ENCODE assay signal across 33 cellular contexts in the genomic region with DNA sequence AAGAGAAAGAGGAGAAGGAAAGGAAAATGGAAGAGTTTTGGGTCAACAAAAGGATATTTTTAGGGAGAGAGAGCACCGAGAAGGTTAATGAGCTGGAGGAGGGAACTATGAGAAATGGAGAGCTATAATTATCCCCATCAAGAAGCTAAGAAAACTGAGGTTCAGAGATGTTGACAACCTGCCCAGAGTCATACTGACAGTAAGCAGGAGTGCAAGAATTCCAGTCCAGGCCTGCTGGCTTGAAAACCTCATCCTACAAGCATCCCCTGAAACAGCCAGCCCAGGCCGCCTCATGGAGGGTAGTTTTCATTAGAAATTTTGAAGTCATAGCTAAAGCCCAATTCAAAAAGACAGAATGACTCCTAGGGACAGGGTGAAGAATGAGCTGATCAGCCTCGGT.
"Had no signal": no experiment of that assay in that cellular context is flagged by ENCODE, and none has a peak within 500 bp of the region (broad histone marks: within the 10 kb centered on the region; RNA-seq: fewer than 3 reads in every experiment).

No MANE protein-coding gene starts in this region.

- H3K9me3 Mint-ChIP-seq: naive B cell; naive thymus-derived CD8-positive, alpha-beta T cell; natural killer cell treated with Interleukin-12 subunit alpha and Interleukin-12 subunit beta and Interleukin-15 and Interleukin-18, amount 100 ng/mL, for 72 hours; nephron progenitor cell; neural crest cell; stimulated activated effector memory CD8-positive, alpha-beta T cell treated with anti-CD3 and anti-CD28 coated beads, Interleukin-12 subunit alpha, Interleukin-12 subunit beta, amount 100 ng/mL, for 72 hours; stimulated activated naive CD8-positive, alpha-beta T cell treated with anti-CD3 and anti-CD28 coated beads, Interleukin-15, Interleukin-2, amounts not matched to agents 100 ng/mL and 50 ng/mL, for 24 hours; type B pancreatic cell had no signal

- H3K4me3 ChIP-seq: ovary, psoas muscle, right lobe of liver, sigmoid colon, stomach, suprapubic skin, testis, tibial artery, transverse colon, upper lobe of right lung, vagina had no signal

- H3K36me3 ChIP-seq: neutrophil, ovary, right lobe of liver, sigmoid colon, stomach, suprapubic skin, tibial artery, transverse colon, upper lobe of right lung, vagina had no signal

- H3K27ac ChIP-seq: neutrophil, ovary, parathyroid adenoma, psoas muscle, right lobe of liver, suprapubic skin, testis, tibial artery, upper lobe of right lung, vagina had no signal

- H3K4me3 Mint-ChIP-seq: naive B cell; naive thymus-derived CD8-positive, alpha-beta T cell; natural killer cell treated with Interleukin-12 subunit alpha and Interleukin-12 subunit beta and Interleukin-15 and Interleukin-18, amount 100 ng/mL, for 72 hours; nephron progenitor cell; neural crest cell; stimulated activated effector memory CD8-positive, alpha-beta T cell treated with anti-CD3 and anti-CD28 coated beads, Interleukin-12 subunit alpha, Interleukin-12 subunit beta, amount 100 ng/mL, for 72 hours; stimulated activated naive B cell treated with anti-CD40 and anti-IgM and Interleukin-4, amounts not matched to agents 10 μg/mL and 1 μg/mL and 100 μg/mL, for 72 hours; stimulated activated naive CD8-positive, alpha-beta T cell treated with anti-CD3 and anti-CD28 coated beads, Interleukin-15, Interleukin-2, amounts not matched to agents 100 ng/mL and 50 ng/mL, for 24 hours; type B pancreatic cell had no signal

- H3K9ac ChIP-seq: parathyroid adenoma had no signal

- H3K9me3 ChIP-seq: neutrophil, ovary, psoas muscle, right lobe of liver, sigmoid colon, stomach, suprapubic skin, testis, tibial artery, transverse colon, upper lobe of right lung, vagina had no signal

- H3K27ac Mint-ChIP-seq: naive B cell; naive thymus-derived CD8-positive, alpha-beta T cell; natural killer cell treated with Interleukin-12 subunit alpha and Interleukin-12 subunit beta and Interleukin-15 and Interleukin-18, amount 100 ng/mL, for 72 hours; nephron progenitor cell; progenitor cell of endocrine pancreas; stimulated activated effector memory CD8-positive, alpha-beta T cell treated with anti-CD3 and anti-CD28 coated beads, Interleukin-12 subunit alpha, Interleukin-12 subunit beta, amount 100 ng/mL, for 72 hours; stimulated activated naive B cell treated with anti-CD40 and anti-IgM and Interleukin-4, amounts not matched to agents 10 μg/mL and 1 μg/mL and 100 μg/mL, for 72 hours; stimulated activated naive CD8-positive, alpha-beta T cell treated with anti-CD3 and anti-CD28 coated beads, Interleukin-15, Interleukin-2, amounts not matched to agents 100 ng/mL and 50 ng/mL, for 24 hours; type B pancreatic cell had no signal

- H3K4me1 ChIP-seq: parathyroid adenoma, psoas muscle, right lobe of liver, suprapubic skin, testis, tibial artery, upper lobe of right lung, vagina had no signal

- H3K36me3 Mint-ChIP-seq: naive thymus-derived CD8-positive, alpha-beta T cell; natural killer cell treated with Interleukin-12 subunit alpha and Interleukin-12 subunit beta and Interleukin-15 and Interleukin-18, amount 100 ng/mL, for 72 hours; stimulated activated effector memory CD8-positive, alpha-beta T cell treated with anti-CD3 and anti-CD28 coated beads, Interleukin-12 subunit alpha, Interleukin-12 subunit beta, amount 100 ng/mL, for 72 hours; stimulated activated naive B cell treated with anti-CD40 and anti-IgM and Interleukin-4, amounts not matched to agents 10 μg/mL and 1 μg/mL and 100 μg/mL, for 72 hours; type B pancreatic cell had no signal

- H3K4me1 Mint-ChIP-seq: neural crest cell; stimulated activated effector memory CD8-positive, alpha-beta T cell treated with anti-CD3 and anti-CD28 coated beads, Interleukin-12 subunit alpha, Interleukin-12 subunit beta, amount 100 ng/mL, for 72 hours had no signal

- H3K27me3 ChIP-seq: ovary, right lobe of liver, testis, vagina had no signal

- ATAC-seq: naive thymus-derived CD8-positive, alpha-beta T cell; natural killer cell treated with Interleukin-12 subunit alpha and Interleukin-12 subunit beta and Interleukin-15 and Interleukin-18, amount 100 ng/mL, for 72 hours; psoas muscle; right cardiac atrium; right lobe of liver; stimulated activated effector memory CD8-positive, alpha-beta T cell treated with anti-CD3 and anti-CD28 coated beads, Interleukin-12 subunit alpha, Interleukin-12 subunit beta, amount 100 ng/mL, for 72 hours; stimulated activated naive B cell treated with anti-CD40 and anti-IgM and Interleukin-4, amounts not matched to agents 10 μg/mL and 1 μg/mL and 100 μg/mL, for 72 hours; upper lobe of right lung had no signal

- DNase-seq: naive B cell; naive thymus-derived CD8-positive, alpha-beta T cell; nephron progenitor cell; nucleus accumbens; ovary; posterior cingulate gyrus; psoas muscle; right cardiac atrium; right lobe of liver; sigmoid colon; small intestine; stimulated activated CD4-positive, alpha-beta T cell treated with anti-CD3 and anti-CD28 coated beads, Interleukin-15, amount 100 ng/mL, for 24 hours; stimulated activated CD4-positive, alpha-beta T cell treated with anti-CD3 and anti-CD28 coated beads, Interleukin-2, amount 100 ng/mL, for 24 hours; stimulated activated CD4-positive, alpha-beta T cell treated with anti-CD3 and anti-CD28 coated beads, Interleukin-2, amount 100 ng/mL, for 48 hours; stimulated activated CD4-positive, alpha-beta T cell treated with anti-CD3 and anti-CD28 coated beads, Interleukin-4, amount 100 ng/mL, for 24 hours; stimulated activated naive B cell treated with anti-CD40 and anti-IgM and Interleukin-4, amounts not matched to agents 10 μg/mL and 1 μg/mL and 100 μg/mL, for 72 hours; stimulated activated naive CD4-positive, alpha-beta T cell treated with Interleukin-2 at 50 U/mL for 16 hours; stomach; substantia nigra; testis; tibial artery; transverse colon had no signal
